In the genomic region with DNA sequence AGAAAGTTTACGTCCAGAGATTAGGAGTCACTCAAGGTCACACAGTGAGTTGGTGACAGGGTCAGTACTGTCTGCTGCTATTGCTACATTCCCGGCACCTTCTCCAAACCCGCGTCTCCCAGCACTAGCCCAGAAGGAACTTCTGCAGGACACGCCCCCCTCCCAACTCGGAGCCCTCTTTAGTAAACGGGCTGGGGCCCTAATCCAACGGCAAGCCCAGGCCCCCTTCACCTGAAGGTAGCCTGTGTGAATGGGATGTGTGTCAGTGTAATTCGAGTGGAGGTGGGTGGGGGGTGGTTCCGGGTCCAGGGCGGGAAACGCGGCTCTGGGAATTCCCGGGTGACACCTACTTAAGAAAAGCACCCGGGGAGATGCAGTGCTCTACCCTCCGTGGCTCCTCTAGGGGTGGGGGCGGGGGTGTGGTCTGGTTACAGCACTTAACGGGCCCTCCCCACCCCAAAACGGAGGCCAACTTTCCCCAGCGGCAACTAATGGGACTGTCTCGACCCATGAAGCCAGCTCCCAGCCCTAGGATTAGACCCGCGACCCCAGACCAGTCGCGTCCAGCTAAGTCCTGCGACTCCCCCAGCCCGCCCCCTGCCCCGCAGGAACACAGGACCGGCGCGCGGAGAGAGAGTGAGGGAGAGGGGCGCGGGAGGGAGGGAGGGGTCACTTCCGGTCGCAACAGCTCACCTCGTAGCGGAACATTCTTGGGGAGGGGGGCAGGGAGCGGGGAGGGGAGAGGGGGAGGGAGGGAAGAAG, we compare ENCODE assay signal across 8 cellular contexts. TPM values are rescaled to one million over a fixed set of nuclear protein-coding genes. Genes with fewer than 3 reads are reported as not detected.
DNase-seq lines count a peak whose midpoint lies in the region; ATAC-seq and TF ChIP-seq lines count a peak whose summit lies in the region.

No MANE protein-coding gene starts in this region.

- ATAC-seq in GM21737 (IDR thresholded peaks at IDR 0.05; ENCODE audit: unreplicated experiment) (peak; percentile 3), GM18520 (IDR thresholded peaks at IDR 0.05; ENCODE audit: unreplicated experiment) (no peak)

- TF ChIP-seq CTCF in dorsolateral prefrontal cortex (IDR thresholded peaks at IDR 0.05 in 54 of 56, conservative IDR thresholded peaks at IDR 0.05 in 2 of 56; ENCODE audit: low read depth in 1 of 56, partially characterized antibody in 56 of 56): peak in 11 of 56 donors; percentile 5 to 29 (median 11)

- peak overlapping the region; percentile 62 to 97 (median 87) for H3K4me3 ChIP-seq in dorsolateral prefrontal cortex

- H3K27me3 ChIP-seq in dorsolateral prefrontal cortex: no peaks in the 10 kb centered on the region

- DNase-seq in GM04504 (ENCODE audit: low read depth): peak; percentile 10
- DNase-seq in LHCN-M2 (ENCODE audit: low read depth): peak; percentile 43
- DNase-seq in activated CD4-positive, alpha-beta T cell treated with anti-CD3 and anti-CD28 coated beads for 4 hours: peak; percentile 81 to 86
- peak in 7 of 10 donors; percentile 26 to 50 (median 32) for DNase-seq in dorsolateral prefrontal cortex
- peak; percentile 42 for DNase-seq in medulla oblongata (ENCODE audit: extremely low spot score)
- DNase-seq in stimulated activated CD8-positive, alpha-beta memory T cell treated with anti-CD3 and anti-CD28 coated beads, Interleukin-12 subunit alpha, Interleukin-12 subunit beta, amount 100 ng/mL, for 4 hours (ENCODE audit: low read depth): peak; percentile 62

- intact Hi-C loops in dorsolateral prefrontal cortex (cut with DNase I): loop anchor here (2.0 to 10.0 kb wide), 6 partner anchors 89 to 134 kb away; partner anchors contain the start of gene STX3 (in 1 of the 2)

- peak overlapping the region; percentile 40 to 100 (median 98) for H3K27ac ChIP-seq in dorsolateral prefrontal cortex

RNA-seq across cellular contexts. Expression of gene PATL1, which starts 0.5 kb away (rescaled TPM):
- total RNA-seq in LHCN-M2 (2014; rRNA removed) (21.3 and 23.1 TPM in 2 replicates), dorsolateral prefrontal cortex (10 to 100 TPM; 14.6 to 38.0 (median 20.9) TPM)
- 18.9 TPM for polyA plus RNA-seq in LHCN-M2 (2012)

RNA-seq across cellular contexts. Expression of gene OR10V1, which starts 45.3 kb away (rescaled TPM):
- total RNA-seq in LHCN-M2 (2014; rRNA removed) (not detected in 2 replicates), dorsolateral prefrontal cortex (under 1 TPM in 8 of 120 experiments, not detected in 112; 0.41 to 0.86 (median 0.55) TPM)
- not detected for polyA plus RNA-seq in LHCN-M2 (2012)

RNA-seq across cellular contexts. Expression of gene OSBP, which starts 52.8 kb away (rescaled TPM):
- total RNA-seq in LHCN-M2 (2014; rRNA removed) (13.0 and 17.9 TPM in 2 replicates), dorsolateral prefrontal cortex (10 to 100 TPM; 30.7 to 54.6 (median 42.6) TPM)
- polyA plus RNA-seq in LHCN-M2 (2012): 17.9 TPM

Comparison
In these comparisons a context has a peak if more than half of its experiments do, and no peak if none do; other contexts are left out.
1. DNase-seq: peak in every context shown above with its lines; median percentile 84 in activated CD4-positive, alpha-beta T cell treated with anti-CD3 and anti-CD28 coated beads for 4 hours; 62 in stimulated activated CD8-positive, alpha-beta memory T cell treated with anti-CD3 and anti-CD28 coated beads, Interleukin-12 subunit alpha, Interleukin-12 subunit beta, amount 100 ng/mL, for 4 hours; 43 in LHCN-M2; 42 in medulla oblongata; 32 in dorsolateral prefrontal cortex; 10 in GM04504.